Comparison of ENCODE assay signal across 15 cellular contexts in genomic region chr4:170875868-170876267, GRCh38.
DNase-seq lines count a peak whose midpoint lies in the region; ATAC-seq and TF ChIP-seq lines count a peak whose summit lies in the region.
"Had no signal": no experiment of that assay in that cellular context is flagged by ENCODE, and none has a peak within 500 bp of the region (broad histone marks: within the 10 kb centered on the region; RNA-seq: fewer than 3 reads in every experiment).

No MANE protein-coding gene starts in this region.

- H3K4me1 ChIP-seq in RWPE2 (ENCODE audit: insufficient read depth, poor library complexity, severe bottlenecking) = peaks cover 12% of the 10 kb centered on the region
- H3K4me1 ChIP-seq: BLaER1 had no signal

- peak; percentile 8 for DNase-seq in COLO829 (ENCODE audit: low spot score)
- DNase-seq in RWPE2 (ENCODE audit: low spot score) = no peak
- peak; percentile 16 for DNase-seq in fibroblast of peridontal ligament (ENCODE audit: extremely low read depth)
- no peak for DNase-seq in GM13976 (ENCODE audit: low spot score)
- DNase-seq in activated CD4-positive, alpha-beta T cell treated with anti-CD3 and anti-CD28 coated beads, Interleukin-2, amount 50 U/mL, for 4 hours = no peak
- no peak for DNase-seq in putamen (ENCODE audit: low spot score)
- DNase-seq in DMS 273 (lab: John Stamatoyannopoulos, UW; ENCODE audit: unreplicated experiment) = no peak
- DNase-seq: activated naive CD8-positive, alpha-beta T cell treated with anti-CD3 and anti-CD28 coated beads, Interleukin-2, amount 50 U/mL, for 24 hours; activated T-cell treated with anti-CD3 and anti-CD28 coated beads, Interleukin-2, amount 50 U/mL, for 1 hour; NCI-H1417 treated with DMSO at 0.1 percent for 48 hours; NCI-H510A treated with DMSO at 0.1 percent for 48 hours had no signal

- no peaks in the 10 kb centered on the region for H3K36me3 ChIP-seq in RWPE2 (ENCODE audit: low read depth)
- H3K36me3 ChIP-seq: BLaER1 had no signal

- H3K9me3 ChIP-seq in RWPE2 (ENCODE audit: severe bottlenecking) = no peaks in the 10 kb centered on the region
- H3K9me3 ChIP-seq: BLaER1 had no signal

- in situ Hi-C loops in GM13976 (cut with MboI; ENCODE audit: low sequenced_read_pairs, unreplicated experiment) = no loop called here

- H3K27ac ChIP-seq in RWPE2 (ENCODE audit: poor library complexity, severe bottlenecking) = no peak overlapping the region
- H3K27ac ChIP-seq: BLaER1 had no signal

- H3K27me3 ChIP-seq in RWPE2 (ENCODE audit: insufficient read depth, poor library complexity, severe bottlenecking) = no peaks in the 10 kb centered on the region
- H3K27me3 ChIP-seq: BLaER1 had no signal

- H3K4me3 ChIP-seq in RWPE2 (ENCODE audit: severe bottlenecking) = no peak overlapping the region
- H3K4me3 ChIP-seq: BLaER1, lung had no signal

- TF ChIP-seq CTCF in RWPE2 (IDR thresholded peaks at IDR 0.05; ENCODE audit: poor library complexity, severe bottlenecking) = peak; percentile 33
- TF ChIP-seq CTCF in GM13976 (IDR thresholded peaks at IDR 0.05; ENCODE audit: borderline replicate concordance, control extremely low read depth, extremely low read depth, insufficient read depth, missing control alignments) = no peak

- ATAC-seq in GM21717 (IDR thresholded peaks at IDR 0.05; ENCODE audit: unreplicated experiment) = peak; percentile 59
- ATAC-seq in RWPE2 (ENCODE audit: low read depth) = 0 out of 3 replicates have a peak, but pooled peaks have one; percentile 25
- ATAC-seq: activated naive CD8-positive, alpha-beta T cell treated with anti-CD3 and anti-CD28 coated beads, Interleukin-2, amount 50 U/mL, for 24 hours; Right ventricle myocardium inferior had no signal

Comparison
In these comparisons a context has a peak if more than half of its experiments do, and no peak if none do; other contexts are left out.
1. DNase-seq: peak in COLO829 (single experiment) and fibroblast of peridontal ligament (single experiment); none in RWPE2 (single experiment), GM13976 (single experiment), activated CD4-positive, alpha-beta T cell treated with anti-CD3 and anti-CD28 coated beads, Interleukin-2, amount 50 U/mL, for 4 hours (0 of 2), putamen (single experiment) and DMS 273 (single experiment).